In the genomic region with DNA sequence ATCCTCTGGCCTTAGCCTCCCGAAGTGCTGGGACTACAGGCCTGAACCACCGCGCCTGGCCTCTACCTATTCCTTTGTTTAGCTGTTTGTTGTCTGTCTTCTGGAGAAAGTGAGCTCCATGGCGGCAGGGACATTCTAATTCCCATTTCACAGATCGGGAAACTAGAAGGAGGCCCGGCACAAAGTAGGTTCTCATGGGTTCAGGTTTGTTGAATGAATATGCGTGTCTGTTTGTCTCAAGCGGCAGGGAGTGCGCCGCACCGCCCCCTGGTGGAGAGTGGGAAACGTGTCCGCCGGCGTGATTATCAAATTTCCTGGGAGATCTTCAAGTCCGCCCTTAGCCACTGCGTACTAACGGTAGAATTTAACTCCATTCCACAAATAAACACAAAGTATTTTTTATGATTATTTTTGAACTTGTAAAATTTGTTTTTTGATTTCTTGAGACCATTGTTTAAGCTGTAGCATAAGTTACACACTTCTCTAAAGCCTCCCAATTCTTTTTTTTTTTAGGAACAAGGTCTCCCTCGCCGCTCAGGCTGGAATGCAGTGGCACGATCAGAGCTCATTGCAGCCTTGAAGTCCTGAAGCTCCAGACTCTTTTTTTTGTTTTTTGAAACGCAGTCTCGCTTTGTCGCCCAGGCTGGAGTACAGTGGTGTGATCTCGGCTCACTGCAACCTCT, we compare ENCODE assay signal across 8 cellular contexts. TPM values are rescaled to one million over a fixed set of nuclear protein-coding genes. Genes with fewer than 3 reads are reported as not detected.
DNase-seq lines count a peak whose midpoint lies in the region; ATAC-seq and TF ChIP-seq lines count a peak whose summit lies in the region.

No MANE protein-coding gene starts in this region.

- no peak overlapping the region for H3K14ac ChIP-seq in H9 (ENCODE audit: insufficient read depth, low read length)

- no peak overlapping the region for H2BK12ac ChIP-seq in H9 (ENCODE audit: insufficient read length, low read depth, low read length)

- H3K79me1 ChIP-seq in H9 (ENCODE audit: insufficient read depth, low read depth, low read length, poor library complexity, severe bottlenecking) = no peaks in the 10 kb centered on the region

- no peak overlapping the region for H3K27ac Mint-ChIP-seq in H9
- peak overlapping the region; percentile 72 for H3K27ac Mint-ChIP-seq in activated T-helper 17 cell treated with anti-CD3 and anti-CD28 coated beads, Interleukin-2, amount 50 U/mL, for 72 hours

- H3K27ac ChIP-seq in H9 (ENCODE audit: insufficient read length, low read depth, low read length) (no peak overlapping the region), Peyer's patch (no peak overlapping the region), upper lobe of right lung (no peak overlapping the region)

- H3K23ac ChIP-seq in H9 (ENCODE audit: insufficient read length, low read depth, low read length) = no peak overlapping the region

- H3K56ac ChIP-seq in H9 (ENCODE audit: insufficient read length, low read depth, low read length) = no peak overlapping the region

- peak; percentile 96 for TF ChIP-seq CTCF in H9 (conservative IDR thresholded peaks at IDR 0.05)
- TF ChIP-seq CTCF in Peyer's patch (IDR thresholded peaks at IDR 0.05) = peak; percentile 82 to 92 (median 91)
- TF ChIP-seq CTCF in fibroblast of pulmonary artery (IDR thresholded peaks at IDR 0.05; ENCODE audit: low read length, missing control alignments) = peak; percentile 90
- TF ChIP-seq CTCF in upper lobe of right lung (IDR thresholded peaks at IDR 0.05) = peak; percentile 96

- no CpG with 5 or more reads among the region's 25 CpGs for WGBS in H9 (ENCODE audit: extremely low coverage, insufficient read length, low lambda C conversion rate)

- no peak overlapping the region for H4K8ac ChIP-seq in H9 (replicated peaks; ENCODE audit: insufficient read length, low read depth, low read length)

- no peak overlapping the region for H3K18ac ChIP-seq in H9 (ENCODE audit: insufficient read length, low read depth, low read length)

- peak; percentile 14 for ATAC-seq in activated T-helper 17 cell treated with anti-CD3 and anti-CD28 coated beads, Interleukin-2, amount 50 U/mL, for 72 hours (replicated peaks)
- ATAC-seq in upper lobe of right lung (peak; percentile 49), GM19023 (IDR thresholded peaks at IDR 0.05; ENCODE audit: unreplicated experiment) (no peak)

- no peak overlapping the region for H3K9ac ChIP-seq in H9 (ENCODE audit: extremely low read depth, insufficient read length, low read length)

- H3K79me2 ChIP-seq in H9 (ENCODE audit: insufficient read depth, low read length) = no peaks in the 10 kb centered on the region

- no peaks in the 10 kb centered on the region; a peak in 1 of 7 replicates for H3K36me3 Mint-ChIP-seq in H9 (ENCODE audit: insufficient read depth in 1 of 3, low read depth in 3 of 3)
- H3K36me3 Mint-ChIP-seq in activated T-helper 17 cell treated with anti-CD3 and anti-CD28 coated beads, Interleukin-2, amount 50 U/mL, for 72 hours (ENCODE audit: low read depth) = no peaks in the 10 kb centered on the region

- H3K4me1 ChIP-seq in H9 (ENCODE audit: insufficient read depth, low read length) = no peaks in the 10 kb centered on the region
- H3K4me1 ChIP-seq in Peyer's patch = peaks cover 0 to 20% (median 14%) of the 10 kb centered on the region in 4 donors
- peaks cover 9% of the 10 kb centered on the region for H3K4me1 ChIP-seq in upper lobe of right lung

- no peak overlapping the region for H4K5ac ChIP-seq in H9 (ENCODE audit: insufficient read length, low read depth, low read length)

- H2AFZ ChIP-seq in H9 (ENCODE audit: low read length) = no peak overlapping the region

- H3K9me3 ChIP-seq in H9 (ENCODE audit: control insufficient read depth, low read depth, low read length) = no peaks in the 10 kb centered on the region
- H3K9me3 ChIP-seq in Peyer's patch = no peaks in the 10 kb centered on the region
- no peaks in the 10 kb centered on the region for H3K9me3 ChIP-seq in upper lobe of right lung

- peaks cover 5% of the 10 kb centered on the region for H3K27me3 Mint-ChIP-seq in H9 (ENCODE audit: low read depth)
- H3K27me3 Mint-ChIP-seq in activated T-helper 17 cell treated with anti-CD3 and anti-CD28 coated beads, Interleukin-2, amount 50 U/mL, for 72 hours = no peaks in the 10 kb centered on the region

- no peak overlapping the region for H2BK15ac ChIP-seq in H9 (ENCODE audit: low read depth, low read length)

- H3K36me3 ChIP-seq in Peyer's patch = no peaks in the 10 kb centered on the region
- H3K36me3 ChIP-seq in upper lobe of right lung = no peaks in the 10 kb centered on the region

- peak overlapping the region in 1 of 2 experiments; percentile 18; a peak in 2 of 5 replicates for H3K4me3 Mint-ChIP-seq in H9
- H3K4me3 Mint-ChIP-seq in activated T-helper 17 cell treated with anti-CD3 and anti-CD28 coated beads, Interleukin-2, amount 50 U/mL, for 72 hours = peak overlapping the region; percentile 39

- no peak overlapping the region for H3T11ph ChIP-seq in H9 (ENCODE audit: low read length)

- H3K27me3 ChIP-seq in H9 (ENCODE audit: insufficient read depth, low read length) (no peaks in the 10 kb centered on the region), Peyer's patch (no peaks in the 10 kb centered on the region), upper lobe of right lung (no peaks in the 10 kb centered on the region)

- peaks cover 4% of the 10 kb centered on the region for H3K23me2 ChIP-seq in H9 (ENCODE audit: insufficient read length, low read depth, low read length, poor library complexity, severe bottlenecking)

- no peak overlapping the region for H2AK5ac ChIP-seq in H9 (ENCODE audit: insufficient read length, low read length)

- H2BK5ac ChIP-seq in H9 (ENCODE audit: insufficient read length, low read length) = no peak overlapping the region

- no peak overlapping the region for H2BK20ac ChIP-seq in H9 (ENCODE audit: low read depth, low read length, poor library complexity, severe bottlenecking)

- no peak for TF ChIP-seq POLR2A in Peyer's patch (IDR thresholded peaks at IDR 0.05)

- H2BK120ac ChIP-seq in H9 (ENCODE audit: low read depth, low read length, poor library complexity, severe bottlenecking) = no peak overlapping the region

- no peaks in the 10 kb centered on the region for H4K20me1 ChIP-seq in H9 (ENCODE audit: control insufficient read depth, insufficient read depth, insufficient read length)

- no peak overlapping the region for H3K4me3 ChIP-seq in Peyer's patch
- H3K4me3 ChIP-seq in fibroblast of pulmonary artery (replicated peaks; ENCODE audit: low read depth, low read length) = no peak overlapping the region
- H3K4me3 ChIP-seq in upper lobe of right lung = no peak overlapping the region

- DNase-seq in AML-193 (lab: John Stamatoyannopoulos, UW) = peak; percentile 37 to 53
- peak; percentile 80 for DNase-seq in H9
- DNase-seq in Peyer's patch = peak; percentile 60 to 90 (median 86)
- peak; percentile 86 for DNase-seq in fibroblast of pulmonary artery (ENCODE audit: low read depth)
- DNase-seq in occipital lobe (lab: John Stamatoyannopoulos, UW) = peak; percentile 44
- DNase-seq in upper lobe of right lung = peak; percentile 90

- peaks cover 10 to 20% of the 10 kb centered on the region in 2 experiments for H3K4me1 Mint-ChIP-seq in H9
- peaks cover 5% of the 10 kb centered on the region for H3K4me1 Mint-ChIP-seq in activated T-helper 17 cell treated with anti-CD3 and anti-CD28 coated beads, Interleukin-2, amount 50 U/mL, for 72 hours

- H3K4ac ChIP-seq in H9 (ENCODE audit: low read depth, low read length) = no peak overlapping the region

- H4K91ac ChIP-seq in H9 (ENCODE audit: insufficient read length, low read depth, low read length) = no peak overlapping the region

- peaks cover 0 to 3% of the 10 kb centered on the region in 2 experiments; a peak in 1 of 5 replicates for H3K9me3 Mint-ChIP-seq in H9
- H3K9me3 Mint-ChIP-seq in activated T-helper 17 cell treated with anti-CD3 and anti-CD28 coated beads, Interleukin-2, amount 50 U/mL, for 72 hours = peaks cover 4% of the 10 kb centered on the region

- H3K4me2 ChIP-seq in H9 (ENCODE audit: insufficient read depth, insufficient read length, low read length) = no peak overlapping the region

- intact Hi-C loops in upper lobe of right lung (cut with DNase I) = loop anchor here (5.0 kb wide), 1 partner anchor 100 kb away; no protein-coding TSS in a partner anchor

RNA-seq across cellular contexts. Expression of gene CCDC9, which starts 8.9 kb away (rescaled TPM):
- total RNA-seq in H9 (2021) (34.4 and 36.9 TPM in 2 replicates), Peyer's patch (100 to 1,000 TPM in 1 of 4 donors, 10 to 100 TPM in 3; 12.1 to 104 (median 35.8) TPM), occipital lobe (2.8 TPM), upper lobe of right lung (36.1 TPM)
- 10 to 100 TPM; 38.9 to 44.6 TPM for total RNA-seq in activated T-helper 17 cell treated with anti-CD3 and anti-CD28 coated beads, Interleukin-2, amount 50 U/mL, for 72 hours

RNA-seq across cellular contexts. Expression of gene BBC3, which starts 16.4 kb away (rescaled TPM):
- total RNA-seq in H9 (2021) = 23.2 and 24.8 TPM in 2 replicates
- 10 to 100 TPM in 1 of 4 donors, 1 to 10 TPM in 3; 4.1 to 10.0 (median 5.5) TPM for total RNA-seq in Peyer's patch
- 10 to 100 TPM; 18.7 to 41.9 TPM for total RNA-seq in activated T-helper 17 cell treated with anti-CD3 and anti-CD28 coated beads, Interleukin-2, amount 50 U/mL, for 72 hours
- total RNA-seq in occipital lobe = 13.4 TPM
- total RNA-seq in upper lobe of right lung = 20.1 TPM

RNA-seq across cellular contexts. Expression of gene INAFM1, which starts 27.2 kb away (rescaled TPM):
- 8.5 and 9.2 TPM in 2 replicates for total RNA-seq in H9 (2021)
- 10 to 100 TPM in 2 of 4 donors, 1 to 10 TPM in 2; 6.1 to 23.9 (median 12.8) TPM for total RNA-seq in Peyer's patch
- 10 to 100 TPM; 12.9 to 21.6 TPM for total RNA-seq in activated T-helper 17 cell treated with anti-CD3 and anti-CD28 coated beads, Interleukin-2, amount 50 U/mL, for 72 hours
- total RNA-seq in occipital lobe = 2.3 TPM
- total RNA-seq in upper lobe of right lung = 18.2 TPM
